ENCODE assay signal across 8 cellular contexts in the genomic region with DNA sequence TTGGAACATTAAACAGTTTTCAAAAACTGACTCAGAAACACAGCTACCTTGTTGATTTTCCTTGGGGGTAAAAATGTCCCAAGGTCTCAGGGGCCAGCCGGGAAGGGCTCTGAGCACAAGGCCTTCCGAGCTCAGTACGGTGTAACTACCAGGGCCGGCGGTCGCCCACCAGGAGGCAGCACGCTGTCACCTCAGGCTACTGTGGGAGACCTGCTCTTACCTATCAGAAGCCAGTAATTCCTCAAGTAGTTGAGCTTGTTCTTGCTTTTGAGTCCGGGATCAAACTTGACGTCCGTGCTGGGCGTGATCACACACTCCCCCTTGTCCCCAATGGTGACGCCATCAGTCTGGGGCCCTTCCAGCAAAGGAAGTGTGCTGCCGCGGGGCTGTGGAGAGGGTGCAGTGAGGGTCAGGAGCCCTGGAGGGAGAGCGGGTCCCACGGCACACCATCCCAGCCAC. TPM values are rescaled to one million over a fixed set of nuclear protein-coding genes. Genes with fewer than 3 reads are reported as not detected.
DNase-seq lines count a peak whose midpoint lies in the region; ATAC-seq and TF ChIP-seq lines count a peak whose summit lies in the region.

No MANE protein-coding gene starts in this region.

- DNase-seq in activated CD8-positive, alpha-beta memory T cell treated with anti-CD3 and anti-CD28 coated beads for 24 hours = peak; percentile 65
- no peak for DNase-seq in epithelial cell of proximal tubule (ENCODE audit: low read depth)
- DNase-seq in natural killer cell treated with Interleukin-12 subunit alpha and Interleukin-12 subunit beta and Interleukin-15 and Interleukin-18, amount 100 ng/mL, for 72 hours (ENCODE audit: low spot score) = no peak
- no peak for DNase-seq in NCI-H524 treated with DMSO at 0.1 percent for 48 hours (lab: John Stamatoyannopoulos, UW)
- no peak for DNase-seq in NCI-H1436 (lab: John Stamatoyannopoulos, UW)
- no peak for DNase-seq in SIG-M5 (lab: John Stamatoyannopoulos, UW)

- H3K27me3 Mint-ChIP-seq in natural killer cell treated with Interleukin-12 subunit alpha and Interleukin-12 subunit beta and Interleukin-15 and Interleukin-18, amount 100 ng/mL, for 72 hours = no peaks in the 10 kb centered on the region

- ATAC-seq in natural killer cell treated with Interleukin-12 subunit alpha and Interleukin-12 subunit beta and Interleukin-15 and Interleukin-18, amount 100 ng/mL, for 72 hours = no peak

- H3K27ac ChIP-seq in C4-2B = no peak overlapping the region

- no peak for TF ChIP-seq EP300 in Ishikawa (IDR thresholded peaks at IDR 0.05; ENCODE audit: borderline replicate concordance)

- H3K36me3 Mint-ChIP-seq in natural killer cell treated with Interleukin-12 subunit alpha and Interleukin-12 subunit beta and Interleukin-15 and Interleukin-18, amount 100 ng/mL, for 72 hours = peaks cover 56% of the 10 kb centered on the region

- H3K9me3 Mint-ChIP-seq in natural killer cell treated with Interleukin-12 subunit alpha and Interleukin-12 subunit beta and Interleukin-15 and Interleukin-18, amount 100 ng/mL, for 72 hours = peaks cover 10% of the 10 kb centered on the region

- TF ChIP-seq RAD21 in Ishikawa (IDR thresholded peaks at IDR 0.05; ENCODE audit: low read depth) = peak; percentile 37; the same call in 1 of the 2 replicates

- no peak overlapping the region for H3K4me3 ChIP-seq in epithelial cell of proximal tubule (ENCODE audit: low read depth, low read length)

- TF ChIP-seq CTCF in C4-2B (conservative IDR thresholded peaks at IDR 0.05) (peak; percentile 68), epithelial cell of proximal tubule (conservative IDR thresholded peaks at IDR 0.05; ENCODE audit: low read depth, low read length) (peak; percentile 39)

- peak overlapping the region; percentile 85 for H3K4me3 Mint-ChIP-seq in natural killer cell treated with Interleukin-12 subunit alpha and Interleukin-12 subunit beta and Interleukin-15 and Interleukin-18, amount 100 ng/mL, for 72 hours

- peak overlapping the region; percentile 99 for H3K27ac Mint-ChIP-seq in natural killer cell treated with Interleukin-12 subunit alpha and Interleukin-12 subunit beta and Interleukin-15 and Interleukin-18, amount 100 ng/mL, for 72 hours

- H3K4me1 Mint-ChIP-seq in natural killer cell treated with Interleukin-12 subunit alpha and Interleukin-12 subunit beta and Interleukin-15 and Interleukin-18, amount 100 ng/mL, for 72 hours (ENCODE audit: low read depth in 2 of 2) = peaks cover 87 to 92% of the 10 kb centered on the region in 2 donors

TF ChIP-seq in Ishikawa, 13 proteins besides CTCF, POLR2A, EP300 and RAD21:
- TF ChIP-seq TEAD4 (IDR thresholded peaks at IDR 0.05) (no peak), ZBTB7A (IDR thresholded peaks at IDR 0.05; ENCODE audit: low read depth) (no peak)
- TF ChIP-seq, protein P1, sequence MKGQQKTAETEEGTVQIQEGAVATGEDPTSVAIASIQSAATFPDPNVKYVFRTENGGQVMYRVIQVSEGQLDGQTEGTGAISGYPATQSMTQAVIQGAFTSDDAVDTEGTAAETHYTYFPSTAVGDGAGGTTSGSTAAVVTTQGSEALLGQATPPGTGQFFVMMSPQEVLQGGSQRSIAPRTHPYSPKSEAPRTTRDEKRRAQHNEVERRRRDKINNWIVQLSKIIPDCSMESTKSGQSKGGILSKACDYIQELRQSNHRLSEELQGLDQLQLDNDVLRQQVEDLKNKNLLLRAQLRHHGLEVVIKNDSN (IDR thresholded peaks at IDR 0.05) = no peak
- TF ChIP-seq, protein P2, sequence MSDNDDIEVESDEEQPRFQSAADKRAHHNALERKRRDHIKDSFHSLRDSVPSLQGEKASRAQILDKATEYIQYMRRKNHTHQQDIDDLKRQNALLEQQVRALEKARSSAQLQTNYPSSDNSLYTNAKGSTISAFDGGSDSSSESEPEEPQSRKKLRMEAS (IDR thresholded peaks at IDR 0.05) = no peak

RNA-seq across cellular contexts. Expression of a gene that starts 43.4 kb away (rescaled TPM):
- 18.4 and 19.9 TPM in 2 replicates for total RNA-seq in epithelial cell of proximal tubule
- 10 to 100 TPM; 14.1 to 20.7 TPM for total RNA-seq in natural killer cell treated with Interleukin-12 subunit alpha and Interleukin-12 subunit beta and Interleukin-15 and Interleukin-18, amount 100 ng/mL, for 72 hours
